30 cellular contexts compared by ENCODE assay signal in genomic region chrX:54821310-54821709, GRCh38. TPM values are rescaled to one million over a fixed set of nuclear protein-coding genes. Genes with fewer than 3 reads are reported as not detected.
"Had no signal": no experiment of that assay in that cellular context is flagged by ENCODE, and none has a peak within 500 bp of the region (broad histone marks: within the 10 kb centered on the region; RNA-seq: fewer than 3 reads in every experiment).

No MANE protein-coding gene starts in this region.

- H3K27ac ChIP-seq: stomach, suprapubic skin, testis, thoracic aorta, thyroid gland, tibial artery, tibial nerve, transverse colon, upper lobe of left lung, upper lobe of right lung, uterus had no signal

- H3K27me3 Mint-ChIP-seq: stimulated activated memory B cell treated with anti-CD40 and anti-IgM and Interleukin-4, amounts not matched to agents 10 μg/mL and 1 μg/mL and 100 μg/mL, for 72 hours; stimulated activated naive CD8-positive, alpha-beta T cell treated with anti-CD3 and anti-CD28 coated beads, Interleukin-15, amount 100 ng/mL, for 72 hours; stimulated activated naive CD8-positive, alpha-beta T cell treated with anti-CD3 and anti-CD28 coated beads, Interleukin-15, Interleukin-2, amounts not matched to agents 100 ng/mL and 50 ng/mL, for 24 hours; type B pancreatic cell had no signal

- H3K27ac Mint-ChIP-seq: stimulated activated effector memory CD8-positive, alpha-beta T cell treated with anti-CD3 and anti-CD28 coated beads, Interleukin-12 subunit alpha, Interleukin-12 subunit beta, amount 100 ng/mL, for 72 hours; stimulated activated memory B cell treated with anti-CD40 and anti-IgM and Interleukin-4, amounts not matched to agents 10 μg/mL and 1 μg/mL and 100 μg/mL, for 72 hours; stimulated activated naive B cell treated with anti-CD40 and anti-IgM and Interleukin-4, amounts not matched to agents 10 μg/mL and 1 μg/mL and 100 μg/mL, for 72 hours; stimulated activated naive CD8-positive, alpha-beta T cell treated with anti-CD3 and anti-CD28 coated beads, Interleukin-15, amount 100 ng/mL, for 72 hours; stimulated activated naive CD8-positive, alpha-beta T cell treated with anti-CD3 and anti-CD28 coated beads, Interleukin-15, Interleukin-2, amounts not matched to agents 100 ng/mL and 50 ng/mL, for 24 hours; type B pancreatic cell had no signal

- H3K9me3 Mint-ChIP-seq: stimulated activated effector memory CD8-positive, alpha-beta T cell treated with anti-CD3 and anti-CD28 coated beads, Interleukin-12 subunit alpha, Interleukin-12 subunit beta, amount 100 ng/mL, for 72 hours; stimulated activated naive CD8-positive, alpha-beta T cell treated with anti-CD3 and anti-CD28 coated beads, Interleukin-15, amount 100 ng/mL, for 72 hours; stimulated activated naive CD8-positive, alpha-beta T cell treated with anti-CD3 and anti-CD28 coated beads, Interleukin-15, Interleukin-2, amounts not matched to agents 100 ng/mL and 50 ng/mL, for 24 hours had no signal

- H3K4me3 Mint-ChIP-seq: stimulated activated effector memory CD8-positive, alpha-beta T cell treated with anti-CD3 and anti-CD28 coated beads, Interleukin-12 subunit alpha, Interleukin-12 subunit beta, amount 100 ng/mL, for 72 hours; stimulated activated memory B cell treated with anti-CD40 and anti-IgM and Interleukin-4, amounts not matched to agents 10 μg/mL and 1 μg/mL and 100 μg/mL, for 72 hours; stimulated activated naive B cell treated with anti-CD40 and anti-IgM and Interleukin-4, amounts not matched to agents 10 μg/mL and 1 μg/mL and 100 μg/mL, for 72 hours; stimulated activated naive CD8-positive, alpha-beta T cell treated with anti-CD3 and anti-CD28 coated beads, Interleukin-15, amount 100 ng/mL, for 72 hours; stimulated activated naive CD8-positive, alpha-beta T cell treated with anti-CD3 and anti-CD28 coated beads, Interleukin-15, Interleukin-2, amounts not matched to agents 100 ng/mL and 50 ng/mL, for 24 hours; type B pancreatic cell had no signal

- H3K9me3 ChIP-seq: stomach, suprapubic skin, testis, thoracic aorta, thyroid gland, tibial artery, tibial nerve, transverse colon, upper lobe of left lung, upper lobe of right lung, uterus had no signal

- DNase-seq: stimulated activated CD4-positive, alpha-beta T cell treated with anti-CD3 and anti-CD28 coated beads, Interleukin-2, amount 100 ng/mL, for 48 hours; stimulated activated CD4-positive, alpha-beta T cell treated with anti-CD3 and anti-CD28 coated beads, Interleukin-4, amount 100 ng/mL, for 1 hour; stimulated activated CD4-positive, alpha-beta T cell treated with anti-CD3 and anti-CD28 coated beads, Interleukin-4, amount 100 ng/mL, for 24 hours; stimulated activated CD4-positive, alpha-beta T cell treated with anti-CD3 and anti-CD28 coated beads, Interleukin-4, amount 100 ng/mL, for 4 hours; stimulated activated CD8-positive, alpha-beta memory T cell treated with anti-CD3 and anti-CD28 coated beads, Interleukin-4, amount 100 ng/mL, for 48 hours; stimulated activated naive B cell treated with anti-CD40 and anti-IgM and Interleukin-4, amounts not matched to agents 10 μg/mL and 1 μg/mL and 100 μg/mL, for 72 hours; stimulated activated naive CD4-positive, alpha-beta T cell; stimulated activated naive CD4-positive, alpha-beta T cell treated with Interleukin-2 at 50 U/mL for 16 hours; stimulated activated naive CD8-positive, alpha-beta T cell treated with anti-CD3 and anti-CD28 coated beads, Interleukin-15, amount 100 ng/mL, for 72 hours; stimulated activated naive CD8-positive, alpha-beta T cell treated with anti-CD3 and anti-CD28 coated beads, Interleukin-15, Interleukin-2, amounts not matched to agents 100 U/mL and 50 U/mL, for 24 hours; stomach; substantia nigra; testis; thyroid gland; tibial artery; transverse colon; upper lobe of left lung; upper lobe of right lung; uterus had no signal

- H3K36me3 ChIP-seq: thoracic aorta, transverse colon, upper lobe of right lung, uterus had no signal

- H3K27me3 ChIP-seq: suprapubic skin, testis, thyroid gland, tibial artery, tibial nerve, transverse colon, upper lobe of left lung, upper lobe of right lung, uterus had no signal

- H3K4me1 ChIP-seq: stomach, suprapubic skin, testis, thyroid gland, tibial artery, tibial nerve, transverse colon, upper lobe of left lung, upper lobe of right lung, uterus had no signal

- ATAC-seq: stimulated activated effector memory CD8-positive, alpha-beta T cell treated with anti-CD3 and anti-CD28 coated beads, Interleukin-12 subunit alpha, Interleukin-12 subunit beta, amount 100 ng/mL, for 72 hours; stimulated activated memory B cell treated with anti-CD40 and anti-IgM and Interleukin-4, amounts not matched to agents 10 μg/mL and 1 μg/mL and 100 μg/mL, for 72 hours; stimulated activated naive B cell treated with anti-CD40 and anti-IgM and Interleukin-4, amounts not matched to agents 10 μg/mL and 1 μg/mL and 100 μg/mL, for 72 hours; stimulated activated naive CD8-positive, alpha-beta T cell treated with anti-CD3 and anti-CD28 coated beads, Interleukin-15, amount 100 ng/mL, for 72 hours; stimulated activated naive CD8-positive, alpha-beta T cell treated with anti-CD3 and anti-CD28 coated beads, Interleukin-15, Interleukin-2, amounts not matched to agents 100 U/mL and 50 U/mL, for 24 hours; upper lobe of right lung had no signal

- H3K4me3 ChIP-seq: stomach, suprapubic skin, testis, thoracic aorta, thyroid gland, tibial artery, tibial nerve, transverse colon, upper lobe of left lung, upper lobe of right lung, uterus had no signal

RNA-seq across cellular contexts. Expression of gene ITIH6, which starts 23.3 kb away (rescaled TPM):
- total RNA-seq: stomach, subcutaneous adipose tissue, temporal lobe, thoracic aorta, thyroid gland, tibial nerve, transverse colon, upper lobe of left lung, upper lobe of right lung, ureter, uterus had no signal
- polyA plus RNA-seq: stomach, thymus had no signal
